25 cellular contexts compared by ENCODE assay signal in the genomic region with DNA sequence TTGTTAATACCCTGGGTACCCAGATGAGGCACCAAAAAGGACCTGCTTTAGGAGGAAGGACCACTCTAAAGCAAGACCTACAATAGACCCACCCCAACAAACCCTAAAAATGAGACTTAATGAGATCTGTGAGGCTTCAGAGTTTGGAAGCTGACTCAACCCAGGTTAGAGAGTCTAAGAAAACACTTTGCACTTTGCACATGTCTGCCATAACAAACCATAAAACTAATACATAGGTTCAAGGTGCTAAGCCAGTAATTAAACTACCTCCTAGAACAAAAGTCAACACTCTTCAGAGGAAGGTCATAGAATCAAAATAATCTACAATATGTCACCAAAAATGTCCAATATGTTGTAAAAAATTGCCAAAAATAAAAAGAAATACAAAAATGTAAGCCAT.
"Had no signal": no experiment of that assay in that cellular context is flagged by ENCODE, and none has a peak within 500 bp of the region (broad histone marks: within the 10 kb centered on the region; RNA-seq: fewer than 3 reads in every experiment).

No MANE protein-coding gene starts in this region.

- DNase-seq: colonic mucosa; cortex of kidney; dermis blood vessel endothelial cell; dorsolateral prefrontal cortex; effector CD4-positive, alpha-beta T cell; effector CD8-positive, alpha-beta T cell; effector memory CD4-positive, alpha-beta T cell; effector memory CD8-positive, alpha-beta T cell; endodermal cell; erythroblast; esophagus squamous epithelium; foreskin fibroblast; foreskin keratinocyte; foreskin melanocyte; gastrocnemius medialis; glutamatergic neuron; head of caudate nucleus; heart left ventricle had no signal

- ATAC-seq: effector memory CD8-positive, alpha-beta T cell; esophagus mucosa; foreskin keratinocyte; gastrocnemius medialis; gastroesophageal sphincter; heart left ventricle had no signal

- FAIRE-seq: colon, endothelial cell of umbilical vein had no signal

- H3K36me3 ChIP-seq: colonic mucosa, esophagus muscularis mucosa, esophagus squamous epithelium, gastrocnemius medialis, gastroesophageal sphincter, heart left ventricle had no signal

- H3K4me3 ChIP-seq: colonic mucosa, coronary artery, dorsolateral prefrontal cortex, esophagus muscularis mucosa, esophagus squamous epithelium, gastrocnemius medialis, gastroesophageal sphincter, heart left ventricle had no signal

- H3K9me3 ChIP-seq: colonic mucosa, esophagus muscularis mucosa, esophagus squamous epithelium, gastrocnemius medialis, gastroesophageal sphincter, heart left ventricle had no signal

- H3K27ac ChIP-seq: colonic mucosa, coronary artery, dorsolateral prefrontal cortex, epithelial cell of prostate, esophagus muscularis mucosa, esophagus squamous epithelium, foreskin keratinocyte, gastrocnemius medialis, gastroesophageal sphincter, heart left ventricle had no signal

- H3K4me1 ChIP-seq: colonic mucosa, esophagus muscularis mucosa, esophagus squamous epithelium, gastrocnemius medialis, gastroesophageal sphincter had no signal

- H3K27me3 ChIP-seq: colonic mucosa, esophagus muscularis mucosa, gastrocnemius medialis, gastroesophageal sphincter, heart left ventricle had no signal
